20 cellular contexts compared by ENCODE assay signal in the genomic region with DNA sequence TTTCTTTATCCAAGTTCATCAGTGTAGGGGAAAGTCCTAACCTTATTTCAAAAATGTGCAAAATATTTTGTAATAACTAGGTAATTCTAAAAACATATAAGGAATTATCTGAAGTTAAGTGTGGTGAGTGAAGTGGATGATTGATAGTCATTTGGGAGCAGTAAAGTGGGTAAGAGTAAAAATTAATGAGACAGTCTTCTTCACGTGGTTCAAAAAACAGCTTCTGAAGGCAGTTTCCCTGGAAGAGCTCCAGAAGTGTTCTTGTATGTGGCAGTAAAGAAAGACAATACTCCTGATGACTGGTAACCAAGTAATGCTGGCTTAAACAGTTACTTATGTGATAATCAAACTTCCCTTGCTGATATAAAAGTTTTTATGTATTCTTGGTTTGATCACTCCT. TPM values are rescaled to one million over a fixed set of nuclear protein-coding genes. Genes with fewer than 3 reads are reported as not detected.
A peak's percentile ranks its signal among the peaks of the same experiment; 100 is the strongest.
DNase-seq lines count a peak whose midpoint lies in the region; ATAC-seq and TF ChIP-seq lines count a peak whose summit lies in the region.
"Had no signal": no experiment of that assay in that cellular context is flagged by ENCODE, and none has a peak within 500 bp of the region (broad histone marks: within the 10 kb centered on the region; RNA-seq: fewer than 3 reads in every experiment).

No MANE protein-coding gene starts in this region.

- no peak overlapping the region for H3K4me3 Mint-ChIP-seq in glutamatergic neuron (ENCODE audit: unreplicated experiment)
- no peak overlapping the region for H3K4me3 Mint-ChIP-seq in activated CD8-positive, alpha-beta memory T cell treated with anti-CD3 and anti-CD28 coated beads, Interleukin-2, amount 10 ng/mL, durations not matched to agents 7 days and 5 days
- H3K4me3 Mint-ChIP-seq: neural crest cell; T-helper 1 cell treated with Interleukin-12 subunit alpha and Interleukin-12 subunit beta and Interleukin-4 antibody, amounts not matched to agents 30 μg/mL and 1 μg/mL, for 36 hours had no signal

- H3K27ac ChIP-seq in subcutaneous abdominal adipose tissue (ENCODE audit: low read depth, low read length): peak overlapping the region; percentile 93
- H3K27ac ChIP-seq: BLaER1 treated with 17β-estradiol and CSF1 and Interleukin-3, amounts not matched to agents 10 nM and 100 nM; prostate gland had no signal

- H3K4me3 ChIP-seq in astrocyte of the spinal cord (ENCODE audit: low read depth, low read length): no peak overlapping the region
- no peak overlapping the region for H3K4me3 ChIP-seq in subcutaneous abdominal adipose tissue (ENCODE audit: low read depth in 1 of 5, low read length in 5 of 5)
- H3K4me3 ChIP-seq: BLaER1 treated with 17β-estradiol and CSF1 and Interleukin-3, amounts not matched to agents 10 nM and 100 nM; prostate gland had no signal

- peak overlapping the region in 1 of 5 donors; percentile 68 for H3K9ac ChIP-seq in subcutaneous abdominal adipose tissue (ENCODE audit: low read length in 5 of 5)
- H3K9ac ChIP-seq: BLaER1 treated with 17β-estradiol and CSF1 and Interleukin-3, amounts not matched to agents 10 nM and 100 nM had no signal

- peaks cover 16 to 37% (median 34%) of the 10 kb centered on the region in 5 donors for H3K4me1 ChIP-seq in subcutaneous abdominal adipose tissue (ENCODE audit: control insufficient read depth in 5 of 5, insufficient read depth in 5 of 5, low read length in 5 of 5)
- H3K4me1 ChIP-seq: BLaER1 treated with 17β-estradiol and CSF1 and Interleukin-3, amounts not matched to agents 10 nM and 100 nM; prostate gland had no signal

- H3K36me3 Mint-ChIP-seq in glutamatergic neuron (ENCODE audit: unreplicated experiment): peaks cover 8% of the 10 kb centered on the region
- H3K36me3 Mint-ChIP-seq in activated CD8-positive, alpha-beta memory T cell treated with anti-CD3 and anti-CD28 coated beads, Interleukin-2, amount 10 ng/mL, durations not matched to agents 7 days and 5 days: no peaks in the 10 kb centered on the region

- no peaks in the 10 kb centered on the region for H3K27me3 ChIP-seq in subcutaneous abdominal adipose tissue (ENCODE audit: control insufficient read depth in 5 of 5, insufficient read depth in 4 of 5, low read length in 5 of 5)
- H3K27me3 ChIP-seq: BLaER1 treated with 17β-estradiol and CSF1 and Interleukin-3, amounts not matched to agents 10 nM and 100 nM had no signal

- H3K9me3 ChIP-seq in subcutaneous abdominal adipose tissue (ENCODE audit: control insufficient read depth in 5 of 5, low read length in 5 of 5): no peaks in the 10 kb centered on the region
- H3K9me3 ChIP-seq: prostate gland had no signal

- H3K27ac Mint-ChIP-seq in glutamatergic neuron (ENCODE audit: unreplicated experiment): peak overlapping the region; percentile 40
- H3K27ac Mint-ChIP-seq in activated CD8-positive, alpha-beta memory T cell treated with anti-CD3 and anti-CD28 coated beads, Interleukin-2, amount 10 ng/mL, durations not matched to agents 7 days and 5 days: no peak overlapping the region
- H3K27ac Mint-ChIP-seq: T-helper 1 cell treated with Interleukin-12 subunit alpha and Interleukin-12 subunit beta and Interleukin-4 antibody, amounts not matched to agents 30 μg/mL and 1 μg/mL, for 36 hours had no signal

- CTCF ChIA-PET in activated CD8-positive, alpha-beta memory T cell treated with anti-CD3 and anti-CD28 coated beads, Interleukin-2, amount 10 ng/mL, durations not matched to agents 7 days and 5 days (lab: Charles Lee): no interaction called here

- peak in 2 of 3 experiments; percentile 47 to 48 for DNase-seq in NCI-H1417 (lab: John Stamatoyannopoulos, UW)
- no peak for DNase-seq in NCI-H1417 treated with DMSO at 0.1 percent for 48 hours (lab: John Stamatoyannopoulos, UW)
- DNase-seq in astrocyte of the spinal cord (ENCODE audit: low read depth, low spot score): peak; percentile 19
- DNase-seq in glutamatergic neuron: no peak
- DNase-seq in DMS153 treated with DMSO at 0.1 percent for 48 hours (lab: John Stamatoyannopoulos, UW; ENCODE audit: unreplicated experiment): no peak
- DNase-seq in activated CD8-positive, alpha-beta memory T cell treated with anti-CD3 and anti-CD28 coated beads, Interleukin-2, amount 10 ng/mL, durations not matched to agents 7 days and 5 days: no peak
- DNase-seq: activated CD4-positive, alpha-beta T cell treated with anti-CD3 and anti-CD28 coated beads, Interleukin-2, amount 50 U/mL, for 1 hour; amygdala; cerebellar nuclear complex; effector CD4-positive, alpha-beta T cell; hypothalamus; KBM-7; NCI-H748 treated with DMSO at 0.1 percent for 48 hours; stimulated activated CD4-positive, alpha-beta T cell treated with anti-CD3 and anti-CD28 coated beads, Interleukin-4, amount 100 ng/mL, for 24 hours had no signal

- no peak for ATAC-seq in activated CD4-positive, CD25-positive, alpha-beta regulatory T cell treated with anti-CD3 and anti-CD28 coated beads, Interleukin-2, amount 50 U/mL, for 24 hours
- ATAC-seq in activated CD8-positive, alpha-beta memory T cell treated with anti-CD3 and anti-CD28 coated beads, Interleukin-2, amount 10 ng/mL, durations not matched to agents 7 days and 5 days: no peak

- H3K9me3 Mint-ChIP-seq in glutamatergic neuron (ENCODE audit: unreplicated experiment): peaks cover 12% of the 10 kb centered on the region
- peaks cover 2% of the 10 kb centered on the region for H3K9me3 Mint-ChIP-seq in activated CD8-positive, alpha-beta memory T cell treated with anti-CD3 and anti-CD28 coated beads, Interleukin-2, amount 10 ng/mL, durations not matched to agents 7 days and 5 days (ENCODE audit: low read depth)
- H3K9me3 Mint-ChIP-seq: neural crest cell; T-helper 1 cell treated with Interleukin-12 subunit alpha and Interleukin-12 subunit beta and Interleukin-4 antibody, amounts not matched to agents 30 μg/mL and 1 μg/mL, for 36 hours had no signal

- TF ChIP-seq CTCF in astrocyte of the spinal cord (IDR thresholded peaks at IDR 0.05; ENCODE audit: low read depth, low read length) (no peak), glutamatergic neuron (IDR thresholded peaks at IDR 0.05; ENCODE audit: partially characterized antibody, unreplicated experiment) (no peak)

- in situ Hi-C loops in astrocyte of the spinal cord (cut with HindIII; ENCODE audit: low sequenced_read_pairs): no loop called here

- no peaks in the 10 kb centered on the region for H3K36me3 ChIP-seq in subcutaneous abdominal adipose tissue (ENCODE audit: control insufficient read depth in 5 of 5, insufficient read depth in 5 of 5, low read length in 5 of 5)
- H3K36me3 ChIP-seq: BLaER1 treated with 17β-estradiol and CSF1 and Interleukin-3, amounts not matched to agents 10 nM and 100 nM; prostate gland had no signal

- no peaks in the 10 kb centered on the region for H3K27me3 Mint-ChIP-seq in glutamatergic neuron (ENCODE audit: unreplicated experiment)
- no peaks in the 10 kb centered on the region for H3K27me3 Mint-ChIP-seq in activated CD8-positive, alpha-beta memory T cell treated with anti-CD3 and anti-CD28 coated beads, Interleukin-2, amount 10 ng/mL, durations not matched to agents 7 days and 5 days

- peaks cover 24% of the 10 kb centered on the region for H3K4me1 Mint-ChIP-seq in glutamatergic neuron (ENCODE audit: low read depth, unreplicated experiment)
- H3K4me1 Mint-ChIP-seq in activated CD8-positive, alpha-beta memory T cell treated with anti-CD3 and anti-CD28 coated beads, Interleukin-2, amount 10 ng/mL, durations not matched to agents 7 days and 5 days: no peaks in the 10 kb centered on the region

RNA-seq across cellular contexts. Expression of gene LEPR, which starts 50.3 kb away (rescaled TPM):
- total RNA-seq in glutamatergic neuron (ENCODE audit: unreplicated experiment): 6.8 TPM
- total RNA-seq in activated CD8-positive, alpha-beta memory T cell treated with anti-CD3 and anti-CD28 coated beads, Interleukin-2, amount 10 ng/mL, durations not matched to agents 7 days and 5 days: 1 to 10 TPM; 2.2 to 3.7 TPM

RNA-seq across cellular contexts. Expression of gene LEPROT, which starts 50.3 kb away (rescaled TPM):
- total RNA-seq in glutamatergic neuron (ENCODE audit: unreplicated experiment): 56.0 TPM
- 10 to 100 TPM; 23.8 to 27.3 TPM for total RNA-seq in activated CD8-positive, alpha-beta memory T cell treated with anti-CD3 and anti-CD28 coated beads, Interleukin-2, amount 10 ng/mL, durations not matched to agents 7 days and 5 days

Comparison
In these comparisons a context has a peak if more than half of its experiments do, and no peak if none do; other contexts are left out.
1. DNase-seq: peak in NCI-H1417 (2 of 3) and astrocyte of the spinal cord (single experiment); none in NCI-H1417 treated with DMSO at 0.1 percent for 48 hours (single experiment), glutamatergic neuron (single experiment), DMS153 treated with DMSO at 0.1 percent for 48 hours (single experiment) and activated CD8-positive, alpha-beta memory T cell treated with anti-CD3 and anti-CD28 coated beads, Interleukin-2, amount 10 ng/mL, durations not matched to agents 7 days and 5 days (single experiment).